11 cellular contexts compared by ENCODE assay signal in the genomic region with DNA sequence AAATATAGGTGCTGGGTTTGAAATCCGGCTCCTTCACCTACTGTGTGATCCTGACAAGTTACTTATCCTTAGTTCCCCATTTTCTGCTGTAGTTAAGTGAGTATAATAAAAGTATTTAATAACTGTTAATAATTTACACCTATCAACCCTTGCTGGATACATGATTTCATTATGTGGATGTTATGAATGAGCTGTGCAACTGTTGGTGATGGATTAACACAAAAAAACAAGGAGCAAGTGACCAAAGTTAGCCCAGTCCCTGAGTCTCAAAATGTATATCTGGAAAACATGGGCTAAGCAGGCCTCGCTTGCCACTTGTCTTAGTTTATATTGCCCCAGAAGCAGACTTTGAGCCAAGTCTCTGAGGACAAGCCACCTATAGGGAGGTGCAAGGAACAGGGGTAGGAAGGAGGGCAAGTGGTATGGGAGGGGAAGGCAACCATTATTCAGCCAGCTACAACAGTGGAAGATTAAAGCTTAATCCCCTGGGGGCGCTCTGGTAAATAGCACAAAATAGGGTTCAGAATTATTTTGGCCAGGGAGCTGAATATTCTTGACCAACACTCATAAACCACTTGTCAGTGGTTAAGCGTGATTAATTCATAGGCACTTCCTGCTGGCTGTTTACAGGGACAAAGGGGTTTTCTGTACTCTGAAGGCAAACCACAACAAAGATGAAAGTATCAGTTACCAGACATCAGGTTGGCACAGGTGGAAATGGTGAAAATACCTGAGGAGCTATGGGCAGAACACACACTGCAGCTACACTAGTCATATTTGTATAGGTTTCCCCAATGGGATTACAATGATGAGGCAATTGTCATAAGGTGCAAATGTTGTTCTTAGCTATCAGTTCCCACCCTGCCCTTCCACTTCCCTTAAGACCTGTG.
A peak's percentile ranks its signal among the peaks of the same experiment; 100 is the strongest.
DNase-seq lines count a peak whose midpoint lies in the region; ATAC-seq and TF ChIP-seq lines count a peak whose summit lies in the region.
"Had no signal": no experiment of that assay in that cellular context is flagged by ENCODE, and none has a peak within 500 bp of the region (broad histone marks: within the 10 kb centered on the region; RNA-seq: fewer than 3 reads in every experiment).

No MANE protein-coding gene starts in this region.

- no peak overlapping the region for H3K14ac ChIP-seq in H9 (ENCODE audit: insufficient read depth, low read length)

- H3K36me3 ChIP-seq in neural progenitor cell = no peaks in the 10 kb centered on the region
- H3K36me3 ChIP-seq: neutrophil had no signal

- H2BK5ac ChIP-seq in H9 (ENCODE audit: insufficient read length, low read length) = no peak overlapping the region

- H3K4me1 ChIP-seq in neural progenitor cell (no peaks in the 10 kb centered on the region), H9 (ENCODE audit: insufficient read depth, low read length) (no peaks in the 10 kb centered on the region)

- no peak overlapping the region for H2BK15ac ChIP-seq in H9 (ENCODE audit: low read depth, low read length)

- H3K9me3 ChIP-seq in neural progenitor cell (ENCODE audit: low read depth) = no peaks in the 10 kb centered on the region
- H3K9me3 ChIP-seq in H9 (ENCODE audit: control insufficient read depth, low read depth, low read length) = no peaks in the 10 kb centered on the region
- H3K9me3 ChIP-seq: neutrophil had no signal

- H3K79me2 ChIP-seq in neural progenitor cell (ENCODE audit: low read depth) (no peaks in the 10 kb centered on the region), H9 (ENCODE audit: insufficient read depth, low read length) (no peaks in the 10 kb centered on the region)

- H3K4me2 ChIP-seq in neural progenitor cell (no peak overlapping the region), H9 (ENCODE audit: insufficient read depth, insufficient read length, low read length) (no peak overlapping the region)

- H3K27me3 ChIP-seq in neural progenitor cell = no peaks in the 10 kb centered on the region
- no peaks in the 10 kb centered on the region for H3K27me3 ChIP-seq in H9 (ENCODE audit: insufficient read depth, low read length)
- H3K27me3 ChIP-seq: neutrophil had no signal

- TF ChIP-seq CTCF in activated CD8-positive, alpha-beta T cell treated with anti-CD3 and anti-CD28 coated beads for 36 hours (IDR thresholded peaks at IDR 0.05) = no peak
- TF ChIP-seq CTCF in GM20000 (IDR thresholded peaks at IDR 0.05; ENCODE audit: extremely low read depth, missing control alignments) (no peak), neural progenitor cell (IDR thresholded peaks at IDR 0.05) (no peak), H9 (conservative IDR thresholded peaks at IDR 0.05) (no peak)

- H3F3A ChIP-seq in neural progenitor cell (ENCODE audit: low read depth) = no peaks in the 10 kb centered on the region

- H3K79me1 ChIP-seq in H9 (ENCODE audit: insufficient read depth, low read depth, low read length, poor library complexity, severe bottlenecking) = no peaks in the 10 kb centered on the region

- no peak overlapping the region for H4K91ac ChIP-seq in H9 (ENCODE audit: insufficient read length, low read depth, low read length)

- no peak overlapping the region for H3K4ac ChIP-seq in H9 (ENCODE audit: low read depth, low read length)

- no peaks in the 10 kb centered on the region for H3K23me2 ChIP-seq in H9 (ENCODE audit: insufficient read length, low read depth, low read length, poor library complexity, severe bottlenecking)

- H4K5ac ChIP-seq in H9 (ENCODE audit: insufficient read length, low read depth, low read length) = no peak overlapping the region

- CTCF ChIA-PET in activated CD8-positive, alpha-beta T cell treated with anti-CD3 and anti-CD28 coated beads for 36 hours (lab: Charles Lee) = no interaction called here
- CTCF ChIA-PET in activated CD8-positive, alpha-beta T cell treated with anti-CD3 and anti-CD28 coated beads, Interleukin-2, amount 10 ng/mL, durations not matched to agents 7 days and 5 days (lab: Charles Lee) = no interaction called here

- no peak overlapping the region for H3K56ac ChIP-seq in H9 (ENCODE audit: insufficient read length, low read depth, low read length)

- H3K4me3 ChIP-seq in neural progenitor cell = no peak overlapping the region

- no peak overlapping the region for H2BK12ac ChIP-seq in H9 (ENCODE audit: insufficient read length, low read depth, low read length)

- H4K20me1 ChIP-seq in neural progenitor cell (ENCODE audit: low read depth) (no peaks in the 10 kb centered on the region), H9 (ENCODE audit: control insufficient read depth, insufficient read depth, insufficient read length) (no peaks in the 10 kb centered on the region)

- H2BK20ac ChIP-seq in H9 (ENCODE audit: low read depth, low read length, poor library complexity, severe bottlenecking) = no peak overlapping the region

- no peak overlapping the region for H2BK120ac ChIP-seq in H9 (ENCODE audit: low read depth, low read length, poor library complexity, severe bottlenecking)

- H2AK5ac ChIP-seq in H9 (ENCODE audit: insufficient read length, low read length) = no peak overlapping the region

- H3K23ac ChIP-seq in H9 (ENCODE audit: insufficient read length, low read depth, low read length) = no peak overlapping the region

- H3K27ac Mint-ChIP-seq in activated CD8-positive, alpha-beta T cell treated with anti-CD3 and anti-CD28 coated beads for 36 hours = no peak overlapping the region
- H3K27ac Mint-ChIP-seq in activated CD8-positive, alpha-beta T cell treated with anti-CD3 and anti-CD28 coated beads, Interleukin-2, amount 10 ng/mL, durations not matched to agents 7 days and 5 days = no peak overlapping the region
- no peak overlapping the region for H3K27ac Mint-ChIP-seq in neural progenitor cell
- H3K27ac Mint-ChIP-seq in H9 = no peak overlapping the region

- H3K9ac ChIP-seq in neural progenitor cell = no peak overlapping the region
- H3K9ac ChIP-seq in H9 (ENCODE audit: extremely low read depth, insufficient read length, low read length) = no peak overlapping the region

- POLR2A ChIA-PET in activated CD8-positive, alpha-beta T cell treated with anti-CD3 and anti-CD28 coated beads for 36 hours (lab: Charles Lee) = no interaction called here
- POLR2A ChIA-PET in activated CD8-positive, alpha-beta T cell treated with anti-CD3 and anti-CD28 coated beads, Interleukin-2, amount 10 ng/mL, durations not matched to agents 7 days and 5 days (lab: Charles Lee) = no interaction called here

- H2AFZ ChIP-seq in neural progenitor cell (replicated peaks) (no peak overlapping the region), H9 (ENCODE audit: low read length) (no peak overlapping the region)

- ATAC-seq in activated CD8-positive, alpha-beta T cell treated with anti-CD3 and anti-CD28 coated beads for 36 hours = peak; percentile 37
- no peak for ATAC-seq in activated CD8-positive, alpha-beta T cell treated with anti-CD3 and anti-CD28 coated beads, Interleukin-2, amount 10 ng/mL, durations not matched to agents 7 days and 5 days
- peak; percentile 54 for ATAC-seq in HG02678 (IDR thresholded peaks at IDR 0.05; ENCODE audit: unreplicated experiment)

- DNase-seq in activated CD8-positive, alpha-beta T cell treated with anti-CD3 and anti-CD28 coated beads for 36 hours = no peak
- DNase-seq in activated CD8-positive, alpha-beta T cell treated with anti-CD3 and anti-CD28 coated beads, Interleukin-2, amount 10 ng/mL, durations not matched to agents 7 days and 5 days = no peak
- DNase-seq in NCI-H2029 (lab: John Stamatoyannopoulos, UW) = peak; percentile 51
- peak; percentile 66 for DNase-seq in renal cortical epithelial cell (ENCODE audit: low read depth)
- DNase-seq in GM20000 (ENCODE audit: low spot score) = no peak
- DNase-seq in neural progenitor cell (ENCODE audit: low spot score) = no peak
- DNase-seq in H9 = no peak
- DNase-seq: glutamatergic neuron, NCI-H1092 treated with DMSO at 0.1 percent for 48 hours had no signal

- H3K9me3 Mint-ChIP-seq in activated CD8-positive, alpha-beta T cell treated with anti-CD3 and anti-CD28 coated beads for 36 hours = no peaks in the 10 kb centered on the region
- no peaks in the 10 kb centered on the region for H3K9me3 Mint-ChIP-seq in activated CD8-positive, alpha-beta T cell treated with anti-CD3 and anti-CD28 coated beads, Interleukin-2, amount 10 ng/mL, durations not matched to agents 7 days and 5 days (ENCODE audit: insufficient read depth)
- H3K9me3 Mint-ChIP-seq in neural progenitor cell (no peaks in the 10 kb centered on the region), H9 (no peaks in the 10 kb centered on the region)

- intact Hi-C loops in activated CD8-positive, alpha-beta T cell treated with anti-CD3 and anti-CD28 coated beads for 36 hours (cut with micrococcal nuclease) = no loop called here

- peaks cover 13% of the 10 kb centered on the region for H3K4me1 Mint-ChIP-seq in activated CD8-positive, alpha-beta T cell treated with anti-CD3 and anti-CD28 coated beads for 36 hours (ENCODE audit: low read depth)
- peaks cover 33% of the 10 kb centered on the region for H3K4me1 Mint-ChIP-seq in activated CD8-positive, alpha-beta T cell treated with anti-CD3 and anti-CD28 coated beads, Interleukin-2, amount 10 ng/mL, durations not matched to agents 7 days and 5 days (ENCODE audit: low read depth)
- H3K4me1 Mint-ChIP-seq in neural progenitor cell (no peaks in the 10 kb centered on the region), H9 (peaks cover 6 to 11% of the 10 kb centered on the region in 2 experiments; a peak in 3 of 4 replicates)

- H3K36me3 Mint-ChIP-seq in activated CD8-positive, alpha-beta T cell treated with anti-CD3 and anti-CD28 coated beads for 36 hours (ENCODE audit: low read depth) = no peaks in the 10 kb centered on the region
- no peaks in the 10 kb centered on the region for H3K36me3 Mint-ChIP-seq in activated CD8-positive, alpha-beta T cell treated with anti-CD3 and anti-CD28 coated beads, Interleukin-2, amount 10 ng/mL, durations not matched to agents 7 days and 5 days (ENCODE audit: low read depth)
- H3K36me3 Mint-ChIP-seq in neural progenitor cell (no peaks in the 10 kb centered on the region), H9 (ENCODE audit: insufficient read depth in 1 of 3, low read depth in 3 of 3) (no peaks in the 10 kb centered on the region)

- no CpG with 5 or more reads among the region's 4 CpGs for WGBS in H9 (ENCODE audit: extremely low coverage, insufficient read length, low lambda C conversion rate)

- no peak overlapping the region for H3K18ac ChIP-seq in H9 (ENCODE audit: insufficient read length, low read depth, low read length)

- H3K27ac ChIP-seq in neural progenitor cell (no peak overlapping the region), H9 (ENCODE audit: insufficient read length, low read depth, low read length) (no peak overlapping the region)
- H3K27ac ChIP-seq: neutrophil had no signal

- no peaks in the 10 kb centered on the region for H3K27me3 Mint-ChIP-seq in activated CD8-positive, alpha-beta T cell treated with anti-CD3 and anti-CD28 coated beads for 36 hours
- H3K27me3 Mint-ChIP-seq in activated CD8-positive, alpha-beta T cell treated with anti-CD3 and anti-CD28 coated beads, Interleukin-2, amount 10 ng/mL, durations not matched to agents 7 days and 5 days (ENCODE audit: low read depth) = peaks cover 4% of the 10 kb centered on the region
- H3K27me3 Mint-ChIP-seq in neural progenitor cell (ENCODE audit: insufficient read depth, low read depth) = peaks cover 14% of the 10 kb centered on the region
- peaks cover 6% of the 10 kb centered on the region for H3K27me3 Mint-ChIP-seq in H9 (ENCODE audit: low read depth)

- no peak overlapping the region for H3T11ph ChIP-seq in H9 (ENCODE audit: low read length)

- no peak overlapping the region for H4K8ac ChIP-seq in H9 (replicated peaks; ENCODE audit: insufficient read length, low read depth, low read length)

- no peak overlapping the region for H3K4me3 Mint-ChIP-seq in activated CD8-positive, alpha-beta T cell treated with anti-CD3 and anti-CD28 coated beads for 36 hours
- H3K4me3 Mint-ChIP-seq in activated CD8-positive, alpha-beta T cell treated with anti-CD3 and anti-CD28 coated beads, Interleukin-2, amount 10 ng/mL, durations not matched to agents 7 days and 5 days = no peak overlapping the region
- H3K4me3 Mint-ChIP-seq in neural progenitor cell = no peak overlapping the region
- H3K4me3 Mint-ChIP-seq in H9 = no peak overlapping the region

Comparison
In these comparisons a context has a peak if more than half of its experiments do, and no peak if none do; other contexts are left out.
1. DNase-seq: peak in NCI-H2029 (single experiment) and renal cortical epithelial cell (single experiment); none in activated CD8-positive, alpha-beta T cell treated with anti-CD3 and anti-CD28 coated beads for 36 hours (single experiment), activated CD8-positive, alpha-beta T cell treated with anti-CD3 and anti-CD28 coated beads, Interleukin-2, amount 10 ng/mL, durations not matched to agents 7 days and 5 days (single experiment), GM20000 (single experiment), neural progenitor cell (single experiment) and H9 (single experiment).